21 cellular contexts compared by ENCODE assay signal in the genomic region with DNA sequence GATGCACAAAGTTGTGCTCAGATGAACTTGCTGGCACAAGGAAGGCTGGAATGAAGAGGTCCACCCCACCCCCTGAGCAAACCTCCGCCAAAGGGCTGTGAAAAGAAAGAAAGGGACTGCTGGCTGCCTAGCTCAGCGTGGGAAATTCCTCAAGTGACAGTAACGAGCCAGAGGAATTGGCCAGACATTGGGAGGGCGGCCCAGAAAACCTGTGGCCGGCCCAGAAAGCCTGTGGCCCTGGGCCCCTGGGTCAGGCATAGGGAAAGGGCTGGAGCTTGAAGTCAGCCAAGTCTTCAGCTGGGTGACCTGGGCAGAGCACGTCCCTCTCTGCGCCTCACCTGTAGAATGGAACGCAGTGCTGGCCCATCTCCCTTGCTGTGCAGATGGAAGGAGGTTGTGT. TPM values are rescaled to one million over a fixed set of nuclear protein-coding genes. Genes with fewer than 3 reads are reported as not detected.
DNase-seq lines count a peak whose midpoint lies in the region; ATAC-seq and TF ChIP-seq lines count a peak whose summit lies in the region.
"Had no signal": no experiment of that assay in that cellular context is flagged by ENCODE, and none has a peak within 500 bp of the region (broad histone marks: within the 10 kb centered on the region; RNA-seq: fewer than 3 reads in every experiment).

No MANE protein-coding gene starts in this region.

- peaks cover 13% of the 10 kb centered on the region for H3K27me3 Mint-ChIP-seq in MCF 10A (ENCODE audit: insufficient read depth, unreplicated experiment)
- H3K27me3 Mint-ChIP-seq in stimulated activated naive CD8-positive, alpha-beta T cell treated with anti-CD3 and anti-CD28 coated beads, Interleukin-15, amount 100 ng/mL, for 72 hours: peaks cover 7% of the 10 kb centered on the region

- H3K27ac ChIP-seq in breast epithelium: peak overlapping the region; percentile 35 to 48
- no peak overlapping the region for H3K27ac ChIP-seq in neuronal stem cell (replicated peaks; ENCODE audit: low read length)
- H3K27ac ChIP-seq in right lobe of liver: no peak overlapping the region
- H3K27ac ChIP-seq: 22Rv1; BLaER1 treated with 17β-estradiol and CSF1 and Interleukin-3, amounts not matched to agents 10 nM and 100 nM; KMS-11 had no signal

- no peak overlapping the region for H3K4me2 ChIP-seq in neuronal stem cell (ENCODE audit: insufficient read depth, low read length, poor library complexity, severe bottlenecking)
- H3K4me2 ChIP-seq: BLaER1 treated with 17β-estradiol and CSF1 and Interleukin-3, amounts not matched to agents 10 nM and 100 nM; KMS-11 had no signal

- no peak for TF ChIP-seq CTCF in breast epithelium (IDR thresholded peaks at IDR 0.05)
- no peak for TF ChIP-seq CTCF in MCF 10A (IDR thresholded peaks at IDR 0.05; ENCODE audit: unreplicated experiment)
- TF ChIP-seq CTCF in right lobe of liver (IDR thresholded peaks at IDR 0.05): no peak

- CTCF ChIA-PET in MCF 10A (lab: Yijun Ruan, JAX): interaction anchor here (0.6 to 0.7 kb wide), 2 partner anchors 145 to 874 kb away, joined by 3 read pairs; no protein-coding TSS in a partner anchor

- no peak overlapping the region for H3K27ac Mint-ChIP-seq in MCF 10A (ENCODE audit: low read depth, unreplicated experiment)
- H3K27ac Mint-ChIP-seq in stimulated activated naive CD8-positive, alpha-beta T cell treated with anti-CD3 and anti-CD28 coated beads, Interleukin-15, amount 100 ng/mL, for 72 hours: no peak overlapping the region
- H3K27ac Mint-ChIP-seq: CD4-positive, alpha-beta memory T cell had no signal

- BruUV-seq in MCF 10A (replicated peaks; lab: Mats Ljungman, UMichigan): no TSS peak

- H3K4me3 Mint-ChIP-seq in MCF 10A (ENCODE audit: unreplicated experiment): no peak overlapping the region
- H3K4me3 Mint-ChIP-seq in stimulated activated naive CD8-positive, alpha-beta T cell treated with anti-CD3 and anti-CD28 coated beads, Interleukin-15, amount 100 ng/mL, for 72 hours: no peak overlapping the region
- H3K4me3 Mint-ChIP-seq: CD4-positive, alpha-beta memory T cell had no signal

- no peak overlapping the region for H2BK120ac ChIP-seq in neuronal stem cell (ENCODE audit: low read depth, low read length)

- H3K18ac ChIP-seq in neuronal stem cell (ENCODE audit: low read length): peak overlapping the region; percentile 66

- H3K27me3 ChIP-seq in breast epithelium (no peaks in the 10 kb centered on the region), neuronal stem cell (ENCODE audit: control insufficient read depth in 3 of 3, insufficient read depth in 3 of 3, low read depth in 1 of 3, low read length in 3 of 3) (peaks cover 0 to 8% (median 0%) of the 10 kb centered on the region in 3 experiments), right lobe of liver (no peaks in the 10 kb centered on the region)
- H3K27me3 ChIP-seq: BLaER1 treated with 17β-estradiol and CSF1 and Interleukin-3, amounts not matched to agents 10 nM and 100 nM had no signal

- H2AK5ac ChIP-seq in neuronal stem cell (ENCODE audit: low read depth, low read length): no peak overlapping the region

- H3K36me3 Mint-ChIP-seq in MCF 10A (ENCODE audit: insufficient read depth, unreplicated experiment): peaks cover 6% of the 10 kb centered on the region
- H3K36me3 Mint-ChIP-seq: CD4-positive, alpha-beta memory T cell had no signal

- H3K4me1 ChIP-seq in breast epithelium (no peaks in the 10 kb centered on the region), neuronal stem cell (ENCODE audit: control insufficient read depth in 2 of 2, insufficient read depth in 1 of 2, low read depth in 1 of 2, low read length in 2 of 2) (peaks cover 0 to 10% of the 10 kb centered on the region in 2 donors), right lobe of liver (no peaks in the 10 kb centered on the region)

- no peak overlapping the region for H2BK5ac ChIP-seq in neuronal stem cell (ENCODE audit: low read length)

- DNase-seq in breast epithelium (ENCODE audit: low spot score in 2 of 2) (no peak), MCF 10A (ENCODE audit: unreplicated experiment) (no peak), hippocampal formation (lab: John Stamatoyannopoulos, UW) (peak; percentile 5 to 32), neuronal stem cell (ENCODE audit: low spot score) (no peak), retina (peak; percentile 35), right lobe of liver (no peak)
- DNase-seq in stimulated activated naive CD8-positive, alpha-beta T cell treated with anti-CD3 and anti-CD28 coated beads, Interleukin-15, amount 100 ng/mL, for 72 hours: no peak
- DNase-seq: ACHN; CD4-positive, alpha-beta memory T cell; DND-41; GOT3; NCI-H1105 treated with DMSO at 0.1 percent for 48 hours; NCI-H2081; NCI-H2171; NCI-H446; NCI-H526; Right ventricle myocardium superior had no signal

- H4K8ac ChIP-seq in neuronal stem cell (ENCODE audit: low read depth, low read length): no peak overlapping the region

- H3K14ac ChIP-seq in neuronal stem cell (ENCODE audit: low read length): no peak overlapping the region

- H3K9ac ChIP-seq in neuronal stem cell (ENCODE audit: low read depth, low read length, poor library complexity): no peak overlapping the region
- H3K9ac ChIP-seq: BLaER1 treated with 17β-estradiol and CSF1 and Interleukin-3, amounts not matched to agents 10 nM and 100 nM; KMS-11 had no signal

- POLR2A ChIA-PET in MCF 10A (lab: Yijun Ruan, JAX): no interaction called here

- ATAC-seq in right lobe of liver: no peak
- ATAC-seq in GM21825 (IDR thresholded peaks at IDR 0.05; ENCODE audit: unreplicated experiment): no peak
- no peak for ATAC-seq in stimulated activated naive CD8-positive, alpha-beta T cell treated with anti-CD3 and anti-CD28 coated beads, Interleukin-15, amount 100 ng/mL, for 72 hours

- no CpG with 5 or more reads among the region's 8 CpGs for WGBS in neuronal stem cell (ENCODE audit: extremely low coverage in 2 of 2, insufficient read length in 2 of 2, insufficient replicate concordance in 1 of 2), 2 donors
- 62% methylated on average over 4 of the region's 8 CpGs for WGBS in right lobe of liver (ENCODE audit: insufficient coverage, low coverage, low lambda C conversion rate, missing lambda C conversion rate)

- no peak overlapping the region for H3K4ac ChIP-seq in neuronal stem cell (ENCODE audit: low read length)

- no peak overlapping the region for H3K4me3 ChIP-seq in breast epithelium
- H3K4me3 ChIP-seq in neuronal stem cell (ENCODE audit: low read length in 2 of 2): no peak overlapping the region
- no peak overlapping the region for H3K4me3 ChIP-seq in right lobe of liver
- H3K4me3 ChIP-seq: BLaER1 treated with 17β-estradiol and CSF1 and Interleukin-3, amounts not matched to agents 10 nM and 100 nM had no signal

- peak overlapping the region; percentile 95 for H2BK12ac ChIP-seq in neuronal stem cell (ENCODE audit: low read length)

- no peak overlapping the region for H3K23ac ChIP-seq in neuronal stem cell (ENCODE audit: low read depth, low read length, poor library complexity)

- TF ChIP-seq POLR2A in breast epithelium (IDR thresholded peaks at IDR 0.05) (no peak), right lobe of liver (IDR thresholded peaks at IDR 0.05) (no peak)

- H2AFZ ChIP-seq in neuronal stem cell (ENCODE audit: low read length): no peak overlapping the region

- no peaks in the 10 kb centered on the region for H3K9me3 Mint-ChIP-seq in MCF 10A (ENCODE audit: unreplicated experiment)
- no peaks in the 10 kb centered on the region for H3K9me3 Mint-ChIP-seq in stimulated activated naive CD8-positive, alpha-beta T cell treated with anti-CD3 and anti-CD28 coated beads, Interleukin-15, amount 100 ng/mL, for 72 hours

- H3K4me1 Mint-ChIP-seq in MCF 10A (ENCODE audit: insufficient read depth, unreplicated experiment): no peaks in the 10 kb centered on the region
- no peaks in the 10 kb centered on the region for H3K4me1 Mint-ChIP-seq in stimulated activated naive CD8-positive, alpha-beta T cell treated with anti-CD3 and anti-CD28 coated beads, Interleukin-15, amount 100 ng/mL, for 72 hours
- H3K4me1 Mint-ChIP-seq: CD4-positive, alpha-beta memory T cell had no signal

- no peak overlapping the region for H4K91ac ChIP-seq in neuronal stem cell (ENCODE audit: low read depth, low read length, poor library complexity)

- intact Hi-C loops in breast epithelium (cut with DNase I; ENCODE audit: low total_unique reads): no loop called here
- intact Hi-C loops in MCF 10A (cut with micrococcal nuclease): no loop called here
- intact Hi-C loops in right lobe of liver (cut with DNase I): no loop called here

- H3K9me3 ChIP-seq in breast epithelium (no peaks in the 10 kb centered on the region), neuronal stem cell (replicated peaks in 1 of 2; ENCODE audit: control insufficient read depth in 2 of 2, insufficient read depth in 1 of 2, low read depth in 1 of 2, low read length in 2 of 2) (no peaks in the 10 kb centered on the region), right lobe of liver (no peaks in the 10 kb centered on the region)
- H3K9me3 ChIP-seq: BLaER1 treated with 17β-estradiol and CSF1 and Interleukin-3, amounts not matched to agents 10 nM and 100 nM had no signal

- no peak overlapping the region for H2BK15ac ChIP-seq in neuronal stem cell (ENCODE audit: low read length)

- H3K36me3 ChIP-seq in breast epithelium: no peaks in the 10 kb centered on the region
- H3K36me3 ChIP-seq in neuronal stem cell (replicated peaks in 1 of 2; ENCODE audit: control insufficient read depth in 2 of 2, insufficient read depth in 2 of 2, low read length in 2 of 2): no peaks in the 10 kb centered on the region
- no peaks in the 10 kb centered on the region for H3K36me3 ChIP-seq in right lobe of liver
- H3K36me3 ChIP-seq: BLaER1 treated with 17β-estradiol and CSF1 and Interleukin-3, amounts not matched to agents 10 nM and 100 nM had no signal

- no peaks in the 10 kb centered on the region for H3K79me1 ChIP-seq in neuronal stem cell (ENCODE audit: low read depth, low read length)

RNA-seq across cellular contexts. Expression of a gene that starts 30.6 kb away (rescaled TPM):
- total RNA-seq in breast epithelium (10 to 100 TPM; 53.1 to 91.2 (median 65.9) TPM), MCF 10A (2022) (129 and 152 TPM in 2 replicates), right lobe of liver (1 to 10 TPM; 3.2 to 8.2 (median 5.4) TPM)
- polyA plus RNA-seq in neuronal stem cell (2013, experiment 1 of 2): 55.2 TPM
- 52.9 TPM for polyA plus RNA-seq in neuronal stem cell (2013, experiment 2 of 2)

Comparison
In these comparisons a context has a peak if more than half of its experiments do, and no peak if none do; other contexts are left out.
1. DNase-seq: peak in hippocampal formation (2 of 2) and retina (single experiment); none in breast epithelium (0 of 2), MCF 10A (single experiment), neuronal stem cell (single experiment), right lobe of liver (0 of 3) and stimulated activated naive CD8-positive, alpha-beta T cell treated with anti-CD3 and anti-CD28 coated beads, Interleukin-15, amount 100 ng/mL, for 72 hours (0 of 2).
2. H3K27ac ChIP-seq: peak in breast epithelium (2 of 2); none in neuronal stem cell (single experiment) and right lobe of liver (0 of 3).
3. RNA of a gene that starts 30.6 kb away (total RNA-seq): 129 to 152 TPM in MCF 10A and 53.1 to 91.2 TPM in breast epithelium; 3.2 to 8.2 TPM in right lobe of liver; every median in the first group is over 4 times any median in the second.